Comparison of ENCODE assay signal across 11 cellular contexts in genomic region chr6:36907781-36908180, GRCh38. TPM values are rescaled to one million over a fixed set of nuclear protein-coding genes. Genes with fewer than 3 reads are reported as not detected.
DNase-seq lines count a peak whose midpoint lies in the region; ATAC-seq and TF ChIP-seq lines count a peak whose summit lies in the region.
"Had no signal": no experiment of that assay in that cellular context is flagged by ENCODE, and none has a peak within 500 bp of the region (broad histone marks: within the 10 kb centered on the region; RNA-seq: fewer than 3 reads in every experiment).

No MANE protein-coding gene starts in this region.

- H3K4me3 ChIP-seq in aorta (ENCODE audit: low read length in 2 of 2) = no peak overlapping the region
- H3K4me3 ChIP-seq: A549 had no signal

- no peaks in the 10 kb centered on the region for H3K9me3 ChIP-seq in aorta (ENCODE audit: control insufficient read depth, low read length)
- H3K9me3 ChIP-seq: A549 had no signal

- H3K27ac Mint-ChIP-seq in activated T-cell treated with anti-CD3 and anti-CD28 coated beads, Interleukin-2, amount 50 U/mL, for 24 hours = peak overlapping the region; percentile 9
- peak overlapping the region; percentile 86 for H3K27ac Mint-ChIP-seq in endothelial cell (ENCODE audit: unreplicated experiment)
- H3K27ac Mint-ChIP-seq: activated T-helper 1 cell treated with anti-CD3 and anti-CD28 coated beads, Interleukin-12 subunit alpha, Interleukin-12 subunit beta, Interleukin-2, Interleukin-4 antibody, amounts not matched to agents 30 ng/mL and 10 ng/mL and 1 ng/mL, durations not matched to agents 14 hours and 24 hours and 36 hours; stimulated activated naive CD8-positive, alpha-beta T cell treated with anti-CD3 and anti-CD28 coated beads, Interleukin-15, amount 100 ng/mL, for 72 hours had no signal

- intact Hi-C loops in aorta (cut with DNase I) = no loop called here

- peaks cover 25% of the 10 kb centered on the region for H3K4me1 Mint-ChIP-seq in activated T-cell treated with anti-CD3 and anti-CD28 coated beads, Interleukin-2, amount 50 U/mL, for 24 hours (ENCODE audit: low read depth)
- peaks cover 71% of the 10 kb centered on the region for H3K4me1 Mint-ChIP-seq in endothelial cell (ENCODE audit: unreplicated experiment)

- no peak overlapping the region for H3K4me3 Mint-ChIP-seq in activated T-cell treated with anti-CD3 and anti-CD28 coated beads, Interleukin-2, amount 50 U/mL, for 24 hours
- no peak overlapping the region for H3K4me3 Mint-ChIP-seq in endothelial cell (ENCODE audit: unreplicated experiment)
- H3K4me3 Mint-ChIP-seq: activated T-helper 1 cell treated with anti-CD3 and anti-CD28 coated beads, Interleukin-12 subunit alpha, Interleukin-12 subunit beta, Interleukin-2, Interleukin-4 antibody, amounts not matched to agents 30 ng/mL and 10 ng/mL and 1 ng/mL, durations not matched to agents 14 hours and 24 hours and 36 hours; stimulated activated naive CD8-positive, alpha-beta T cell treated with anti-CD3 and anti-CD28 coated beads, Interleukin-15, amount 100 ng/mL, for 72 hours had no signal

- H3K9me3 Mint-ChIP-seq in activated T-cell treated with anti-CD3 and anti-CD28 coated beads, Interleukin-2, amount 50 U/mL, for 24 hours = no peaks in the 10 kb centered on the region
- no peaks in the 10 kb centered on the region for H3K9me3 Mint-ChIP-seq in endothelial cell (ENCODE audit: unreplicated experiment)
- H3K9me3 Mint-ChIP-seq: activated T-helper 1 cell treated with anti-CD3 and anti-CD28 coated beads, Interleukin-12 subunit alpha, Interleukin-12 subunit beta, Interleukin-2, Interleukin-4 antibody, amounts not matched to agents 30 ng/mL and 10 ng/mL and 1 ng/mL, durations not matched to agents 14 hours and 24 hours and 36 hours; stimulated activated naive CD8-positive, alpha-beta T cell treated with anti-CD3 and anti-CD28 coated beads, Interleukin-15, amount 100 ng/mL, for 72 hours had no signal

- peak; percentile 76 for ATAC-seq in aorta (ENCODE audit: low FRiP score)
- ATAC-seq in GM19467 (IDR thresholded peaks at IDR 0.05; ENCODE audit: unreplicated experiment) = no peak
- no peak for ATAC-seq in GM18520 (IDR thresholded peaks at IDR 0.05; ENCODE audit: unreplicated experiment)
- ATAC-seq: A549; stimulated activated naive CD8-positive, alpha-beta T cell treated with anti-CD3 and anti-CD28 coated beads, Interleukin-15, amount 100 ng/mL, for 72 hours had no signal

- TF ChIP-seq CTCF in endothelial cell (IDR thresholded peaks at IDR 0.05; ENCODE audit: unreplicated experiment) = no peak

- no peaks in the 10 kb centered on the region for H3K27me3 Mint-ChIP-seq in activated T-cell treated with anti-CD3 and anti-CD28 coated beads, Interleukin-2, amount 50 U/mL, for 24 hours
- peaks cover 2% of the 10 kb centered on the region for H3K27me3 Mint-ChIP-seq in endothelial cell (ENCODE audit: unreplicated experiment)
- H3K27me3 Mint-ChIP-seq: stimulated activated naive CD8-positive, alpha-beta T cell treated with anti-CD3 and anti-CD28 coated beads, Interleukin-15, amount 100 ng/mL, for 72 hours had no signal

- peaks cover 1 to 4% of the 10 kb centered on the region in 2 donors for H3K4me1 ChIP-seq in aorta (ENCODE audit: control insufficient read depth in 1 of 2, insufficient read depth in 2 of 2, low read length in 2 of 2)
- H3K4me1 ChIP-seq: A549 had no signal

- no peak for DNase-seq in activated T-cell treated with anti-CD3 and anti-CD28 coated beads, Interleukin-2, amount 50 U/mL, for 24 hours
- no peak for DNase-seq in activated T-cell treated with anti-CD3 and anti-CD28 coated beads, Interleukin-2, amount 50 U/mL, for 48 hours
- no peak for DNase-seq in endothelial cell (ENCODE audit: low spot score)
- DNase-seq in mucosa of gallbladder (ENCODE audit: low spot score) = peak; percentile 76
- DNase-seq in aorta = peak in 1 of 2 donors; percentile 73
- no peak for DNase-seq in NCI-H187 treated with DMSO at 0.1 percent for 48 hours (lab: John Stamatoyannopoulos, UW)
- DNase-seq: stimulated activated naive CD8-positive, alpha-beta T cell treated with anti-CD3 and anti-CD28 coated beads, Interleukin-15, amount 100 ng/mL, for 72 hours had no signal

- peaks cover 69% of the 10 kb centered on the region for H3K36me3 Mint-ChIP-seq in activated T-cell treated with anti-CD3 and anti-CD28 coated beads, Interleukin-2, amount 50 U/mL, for 24 hours (ENCODE audit: low read depth)
- H3K36me3 Mint-ChIP-seq in endothelial cell (ENCODE audit: low read depth, unreplicated experiment) = peaks cover 11% of the 10 kb centered on the region

- WGBS in aorta, 2 donors = 8 to 9% methylated on average over 5 of the region's 5 CpGs

- H3K27ac ChIP-seq in aorta (ENCODE audit: low read depth in 1 of 2, low read length in 2 of 2) = peak overlapping the region in 1 of 2 donors; percentile 70
- H3K27ac ChIP-seq: A549 had no signal

- H3K36me3 ChIP-seq in aorta (ENCODE audit: control insufficient read depth in 1 of 2, insufficient read depth in 2 of 2, low read length in 1 of 2) = peaks cover 0 to 2% of the 10 kb centered on the region in 2 donors

- H3K27me3 ChIP-seq in aorta (ENCODE audit: control insufficient read depth in 1 of 2, insufficient read depth in 2 of 2, low read length in 1 of 2) = no peaks in the 10 kb centered on the region

RNA-seq across cellular contexts. Expression of gene C6orf89, which starts 22.0 kb away (rescaled TPM):
- total RNA-seq in endothelial cell (ENCODE audit: unreplicated experiment) (43.2 TPM), mucosa of gallbladder (69.9 TPM), aorta (10 to 100 TPM; 56.9 to 59.7 TPM)
- 10 to 100 TPM; 16.7 to 22.8 TPM for polyA plus RNA-seq in aorta

RNA-seq across cellular contexts. Expression of gene PPIL1, which starts 33.2 kb away (rescaled TPM):
- total RNA-seq in endothelial cell (ENCODE audit: unreplicated experiment) (33.4 TPM), mucosa of gallbladder (16.0 TPM), aorta (10 to 100 TPM; 12.0 to 13.4 TPM)
- 10 to 100 TPM in 1 of 2 donors, 1 to 10 TPM in 1; 9.6 to 33.7 TPM for polyA plus RNA-seq in aorta

RNA-seq across cellular contexts. Expression of gene PI16, which starts 46.8 kb away (rescaled TPM):
- total RNA-seq in endothelial cell (ENCODE audit: unreplicated experiment) = 20.5 TPM
- 16.2 TPM for total RNA-seq in mucosa of gallbladder
- 100 to 1,000 TPM in 1 of 2 donors, 10 to 100 TPM in 1; 38.7 to 383 TPM for total RNA-seq in aorta
- 1 to 10 TPM in 1 of 2 donors, not detected in 1; 4.4 TPM for polyA plus RNA-seq in aorta
- total RNA-seq: activated T-helper 1 cell treated with anti-CD3 and anti-CD28 coated beads, Interleukin-12 subunit alpha, Interleukin-12 subunit beta, Interleukin-2, Interleukin-4 antibody, amounts not matched to agents 30 ng/mL and 10 ng/mL and 1 ng/mL, durations not matched to agents 14 hours and 24 hours and 36 hours had no signal
- polyA plus RNA-seq: A549 had no signal
